In genomic region chr2:224008702-224009261, GRCh38 we compare ENCODE assay signal across 1 cellular context.
A peak's percentile ranks its signal among the peaks of the same experiment; 100 is the strongest.
TF ChIP-seq lines count a peak whose summit lies in the region.

No MANE protein-coding gene starts in this region.

TF ChIP-seq in H1, 55 proteins besides CTCF, POLR2A, EP300 and RAD21:
- TF ChIP-seq TBP (IDR thresholded peaks at IDR 0.05; ENCODE audit: low read depth, low read length) (0 out of 2 replicates have a peak, but pooled peaks have one; percentile 26), RFX5 (IDR thresholded peaks at IDR 0.05; ENCODE audit: borderline replicate concordance, low read depth, low read length) (no peak)
